ENCODE assay signal across 1 cellular context in genomic region chr7:108245523-108246226, GRCh38.
TF ChIP-seq lines count a peak whose summit lies in the region.

No MANE protein-coding gene starts in this region.

TF ChIP-seq in K562, 482 proteins besides CTCF, POLR2A, EP300 and RAD21 (continued from another document):
- peak; percentile 82; the same call in 1 of the 2 replicates for TF ChIP-seq TCF15 (CRISPR knock-in tag; IDR thresholded peaks at IDR 0.05)
- 0 out of 2 replicates have a peak, but pooled peaks have one; percentile 23 for TF ChIP-seq ZBTB34 (CRISPR knock-in tag; IDR thresholded peaks at IDR 0.05)
- no peak for TF ChIP-seq RHOXF2B (CRISPR knock-in tag; conservative IDR thresholded peaks at IDR 0.05)
- no peak for TF ChIP-seq CBFA2T2 (conservative IDR thresholded peaks at IDR 0.05)
- 0 out of 4 replicates have a peak, but pooled peaks of 1 of the 2 experiments have one; percentile 15 for TF ChIP-seq MNT (conservative IDR thresholded peaks at IDR 0.05)
- no peak for TF ChIP-seq HDAC8 (tag; IDR thresholded peaks at IDR 0.05)
- 0 out of 2 replicates have a peak, but pooled peaks have one; percentile 18 for TF ChIP-seq GMEB1 (CRISPR knock-in tag; IDR thresholded peaks at IDR 0.05)
- 0 out of 2 replicates have a peak, but pooled peaks have one; percentile 35 for TF ChIP-seq ZNF696 (CRISPR knock-in tag; conservative IDR thresholded peaks at IDR 0.05)
- no peak for TF ChIP-seq SRSF1 (IDR thresholded peaks at IDR 0.05; ENCODE audit: low read depth, low read length)
- no peak for TF ChIP-seq CEBPG (CRISPR knock-in tag; IDR thresholded peaks at IDR 0.05)
- peak; percentile 39 to 77; a peak in 3 of 4 replicates for TF ChIP-seq CEBPG (tag; conservative IDR thresholded peaks at IDR 0.05 in 1 of 2, IDR thresholded peaks at IDR 0.05 in 1 of 2)
- TF ChIP-seq KAT8 (IDR thresholded peaks at IDR 0.05; ENCODE audit: low read depth): no peak
- TF ChIP-seq HDAC3 (IDR thresholded peaks at IDR 0.05; ENCODE audit: borderline replicate concordance, partially characterized antibody): peak; percentile 10
- TF ChIP-seq KLF16 (IDR thresholded peaks at IDR 0.05): no peak
- 0 out of 2 replicates have a peak, but pooled peaks have one; percentile 16 for TF ChIP-seq GATA2 (CRISPR knock-in tag; IDR thresholded peaks at IDR 0.05)
- TF ChIP-seq BACH1 (tag; IDR thresholded peaks at IDR 0.05): no peak
- TF ChIP-seq CEBPB (tag; IDR thresholded peaks at IDR 0.05): peak; percentile 74
- no peak for TF ChIP-seq ZNF584 (CRISPR knock-in tag; IDR thresholded peaks at IDR 0.05; ENCODE audit: low read depth)
- peak; percentile 64; the same call in 1 of the 2 replicates for TF ChIP-seq HINFP (tag; conservative IDR thresholded peaks at IDR 0.05; ENCODE audit: low read depth)
- no peak for TF ChIP-seq GATAD2A (IDR thresholded peaks at IDR 0.05)
- 0 out of 2 replicates have a peak, but pooled peaks have one; percentile 34 for TF ChIP-seq HMG20A (CRISPR knock-in tag; conservative IDR thresholded peaks at IDR 0.05)
- TF ChIP-seq IFI16 (CRISPR knock-in tag; IDR thresholded peaks at IDR 0.05): 0 out of 2 replicates have a peak, but pooled peaks have one; percentile 33
- no peak for TF ChIP-seq MTA1 (IDR thresholded peaks at IDR 0.05; ENCODE audit: borderline replicate concordance)
- peak in 1 of 2 experiments; percentile 23 for TF ChIP-seq AFF1 (IDR thresholded peaks at IDR 0.05; ENCODE audit: low read depth in 1 of 2, partially characterized antibody in 2 of 2)
- no peak for TF ChIP-seq HNRNPK (IDR thresholded peaks at IDR 0.05; ENCODE audit: low read depth, low read length, poor library complexity, severe bottlenecking)
- no peak for TF ChIP-seq PHF20 (IDR thresholded peaks at IDR 0.05; ENCODE audit: partially characterized antibody)
